In the genomic region with DNA sequence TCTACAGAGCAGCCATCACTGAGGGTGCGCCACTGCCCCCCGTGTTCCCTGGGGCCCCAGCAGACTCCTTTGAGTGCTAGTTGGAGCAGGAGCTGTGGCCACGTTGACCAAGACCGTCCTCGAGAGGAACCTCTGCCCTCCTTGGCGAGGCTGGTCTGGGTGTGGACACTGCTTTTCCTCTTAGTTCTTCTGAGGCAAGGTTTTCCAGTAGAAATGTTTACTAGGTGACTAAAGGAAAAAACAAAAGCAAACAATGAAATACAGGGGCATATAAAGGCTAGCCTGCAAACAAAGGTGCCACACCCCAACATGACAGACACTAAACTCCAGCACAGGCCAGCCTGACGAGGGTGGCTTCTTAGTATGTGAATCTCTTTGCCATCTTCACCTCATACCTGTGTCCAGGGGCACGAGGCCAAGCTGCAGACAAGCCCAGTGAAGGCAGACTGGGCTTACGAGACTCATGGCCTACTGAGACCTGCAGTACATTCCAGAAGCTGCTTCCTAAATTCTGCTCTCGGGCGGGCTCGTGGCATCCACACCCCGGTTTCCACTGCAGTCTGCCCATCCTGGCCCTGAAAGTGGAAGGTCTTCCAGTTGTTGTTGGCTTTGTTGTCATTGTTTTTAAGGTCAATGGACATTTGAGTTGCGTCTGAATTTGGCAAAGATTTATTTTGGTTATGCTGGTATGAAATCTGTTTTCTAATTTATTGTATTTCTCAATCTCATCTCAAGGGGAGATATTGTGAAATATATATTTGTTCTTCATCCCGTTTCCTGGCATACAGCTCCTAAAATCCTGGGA, we compare ENCODE assay signal across 20 cellular contexts. TPM values are rescaled to one million over a fixed set of nuclear protein-coding genes. Genes with fewer than 3 reads are reported as not detected.
DNase-seq lines count a peak whose midpoint lies in the region; ATAC-seq and TF ChIP-seq lines count a peak whose summit lies in the region.
"Had no signal": no experiment of that assay in that cellular context is flagged by ENCODE, and none has a peak within 500 bp of the region (broad histone marks: within the 10 kb centered on the region; RNA-seq: fewer than 3 reads in every experiment).

No MANE protein-coding gene starts in this region.

- no peaks in the 10 kb centered on the region for H3K27me3 ChIP-seq in left ventricle myocardium inferior (ENCODE audit: low read depth)
- H3K27me3 ChIP-seq in psoas muscle (ENCODE audit: insufficient read depth in 3 of 3, low read length in 2 of 3) = no peaks in the 10 kb centered on the region
- H3K27me3 ChIP-seq: esophagus squamous epithelium, heart right ventricle had no signal

- peak overlapping the region; percentile 62 for H3K27ac ChIP-seq in left ventricle myocardium inferior (replicated peaks)
- H3K27ac ChIP-seq in psoas muscle = peak overlapping the region; percentile 44

- ATAC-seq in Right ventricle myocardium inferior = peak; percentile 58
- ATAC-seq in psoas muscle = peak in 2 of 4 donors; percentile 7 to 19
- ATAC-seq in GM21526 (IDR thresholded peaks at IDR 0.05; ENCODE audit: low FRiP score, unreplicated experiment) = no peak
- ATAC-seq: activated CD8-positive, alpha-beta memory T cell treated with anti-CD3 and anti-CD28 coated beads, Interleukin-2, amount 10 ng/mL, durations not matched to agents 7 days and 5 days; GM12878; T-helper 17 cell had no signal

- H3K4me3 ChIP-seq in left ventricle myocardium inferior (no peak overlapping the region), psoas muscle (no peak overlapping the region)
- H3K4me3 ChIP-seq: esophagus squamous epithelium, GM12878, heart right ventricle had no signal

- no peak for DNase-seq in Right ventricle myocardium inferior (ENCODE audit: missing footprints)
- no peak for DNase-seq in cardiac septum (ENCODE audit: low spot score)
- DNase-seq in left ventricle myocardium inferior = peak; percentile 41
- DNase-seq in psoas muscle = peak; percentile 68 to 80
- no peak for DNase-seq in T-helper 2 cell
- no peak for DNase-seq in posterior cingulate gyrus
- no peak for DNase-seq in occipital lobe (lab: John Stamatoyannopoulos, UW)
- DNase-seq: activated CD4-positive, alpha-beta T cell treated with anti-CD3 and anti-CD28 coated beads for 4 hours; activated CD8-positive, alpha-beta memory T cell treated with anti-CD3 and anti-CD28 coated beads, Interleukin-2, amount 10 ng/mL, durations not matched to agents 7 days and 5 days; activated effector memory CD4-positive, alpha-beta T cell treated with Interleukin-2 at 50 U/mL for 16 hours; C1 segment of cervical spinal cord; effector CD4-positive, alpha-beta T cell; esophagus squamous epithelium; Karpas-422; NCI-H1105 treated with DMSO at 0.1 percent for 48 hours; NCI-H526 treated with DMSO at 0.1 percent for 48 hours; T-helper 17 cell had no signal

- H3K36me3 ChIP-seq in left ventricle myocardium inferior (no peaks in the 10 kb centered on the region), psoas muscle (ENCODE audit: insufficient read depth in 1 of 2, low read depth in 1 of 2) (no peaks in the 10 kb centered on the region)
- H3K36me3 ChIP-seq: esophagus squamous epithelium, heart right ventricle had no signal

- H3K4me1 ChIP-seq in left ventricle myocardium inferior = peaks cover 58% of the 10 kb centered on the region
- peaks cover 57% of the 10 kb centered on the region for H3K4me1 ChIP-seq in psoas muscle

- intact Hi-C loops in Right ventricle myocardium inferior (cut with DNase I) (no loop called here), cardiac septum (cut with DNase I) (loop anchor here (2.0 to 10.0 kb wide), 3 partner anchors 44 to 604 kb away; no protein-coding TSS in a partner anchor), left ventricle myocardium inferior (cut with micrococcal nuclease) (loop anchor here (10.0 kb wide), 1 partner anchor 144 kb away; no protein-coding TSS in a partner anchor), psoas muscle (cut with DNase I) (loop anchor here (1.0 to 5.0 kb wide), 3 partner anchors 28 to 141 kb away; no protein-coding TSS in a partner anchor), posterior cingulate gyrus (cut with DNase I) (no loop called here)

- H3K9me3 ChIP-seq in left ventricle myocardium inferior (replicated peaks) (no peaks in the 10 kb centered on the region), psoas muscle (no peaks in the 10 kb centered on the region)
- H3K9me3 ChIP-seq: esophagus squamous epithelium, heart right ventricle had no signal

- 50 to 62% (median 55%) methylated on average over 15 of the region's 15 CpGs for WGBS in psoas muscle, 3 donors

- TF ChIP-seq CTCF in left ventricle myocardium inferior (IDR thresholded peaks at IDR 0.05; ENCODE audit: borderline replicate concordance) (no peak), psoas muscle (IDR thresholded peaks at IDR 0.05) (no peak)

RNA-seq across cellular contexts. Expression of a gene that starts 39.2 kb away (rescaled TPM):
- total RNA-seq in Right ventricle myocardium inferior = 26.5 TPM
- total RNA-seq in cardiac septum = 18.2 TPM
- 23.2 TPM for total RNA-seq in left ventricle myocardium inferior
- total RNA-seq in psoas muscle = 10 to 100 TPM; 10.8 to 19.6 (median 12.4) TPM
- polyA plus RNA-seq in psoas muscle = 10 to 100 TPM; 10.1 to 16.4 (median 11.4) TPM
- 20.6 TPM for total RNA-seq in occipital lobe

Comparison
In these comparisons a context has a peak if more than half of its experiments do, and no peak if none do; other contexts are left out.
1. DNase-seq: peak in left ventricle myocardium inferior (single experiment) and psoas muscle (2 of 2); none in Right ventricle myocardium inferior (single experiment), cardiac septum (single experiment), T-helper 2 cell (0 of 5), posterior cingulate gyrus (0 of 10) and occipital lobe (single experiment).
2. intact Hi-C loops: an anchor here in cardiac septum (2.0 to 10.0 kb wide), left ventricle myocardium inferior (10.0 kb wide) and psoas muscle (1.0 to 5.0 kb wide); none called in Right ventricle myocardium inferior and posterior cingulate gyrus.